15 cellular contexts compared by ENCODE assay signal in the genomic region with DNA sequence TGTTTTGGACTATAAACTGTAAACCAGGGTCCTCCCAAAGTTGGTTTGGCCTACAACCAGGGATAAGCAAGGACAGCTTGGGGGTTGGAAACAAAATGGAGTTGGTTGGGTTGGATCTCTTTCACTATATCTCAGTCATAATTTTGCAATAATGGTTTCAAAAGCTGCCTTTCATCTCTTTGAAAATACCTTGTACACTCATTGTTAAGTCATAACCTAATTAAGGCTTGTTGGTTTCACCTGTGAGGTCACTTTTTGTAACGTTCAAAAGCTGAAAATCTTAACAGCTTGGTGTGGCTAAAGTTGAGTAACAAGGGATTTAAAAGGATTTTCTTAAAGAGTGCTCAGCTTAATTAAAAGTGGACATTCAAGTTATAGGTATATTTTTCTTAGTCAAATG.
DNase-seq lines count a peak whose midpoint lies in the region; ATAC-seq and TF ChIP-seq lines count a peak whose summit lies in the region.
"Had no signal": no experiment of that assay in that cellular context is flagged by ENCODE, and none has a peak within 500 bp of the region (broad histone marks: within the 10 kb centered on the region; RNA-seq: fewer than 3 reads in every experiment).

No MANE protein-coding gene starts in this region.

- H3K9me2 ChIP-seq in OCI-LY7 (ENCODE audit: insufficient read depth, low read length): no peaks in the 10 kb centered on the region

- no peaks in the 10 kb centered on the region for H3K4me1 ChIP-seq in OCI-LY7 (ENCODE audit: insufficient read depth, low read length, poor library complexity, severe bottlenecking)

- H3K4me3 Mint-ChIP-seq in endothelial cell (ENCODE audit: unreplicated experiment): no peak overlapping the region
- H3K4me3 Mint-ChIP-seq: B cell; CD4-positive, alpha-beta T cell; HFFc6 had no signal

- POLR2A ChIA-PET in OCI-LY7 (lab: Charles Lee): interaction anchor here (0.7 kb wide), 1 partner anchor 79 kb away, joined by 5 read pairs; no protein-coding TSS in a partner anchor

- no peaks in the 10 kb centered on the region for H3K27me3 ChIP-seq in WERI-Rb-1 (ENCODE audit: insufficient read depth, low read depth, severe bottlenecking)

- H3K36me3 ChIP-seq in WERI-Rb-1 (no peaks in the 10 kb centered on the region), OCI-LY7 (ENCODE audit: insufficient read depth, low read length) (no peaks in the 10 kb centered on the region)

- H3K27me3 Mint-ChIP-seq in endothelial cell (ENCODE audit: unreplicated experiment): no peaks in the 10 kb centered on the region
- H3K27me3 Mint-ChIP-seq: B cell; CD4-positive, alpha-beta T cell had no signal

- peak; percentile 13 for DNase-seq in HT1080 (ENCODE audit: low read depth)
- no peak for DNase-seq in WERI-Rb-1
- peak; percentile 69 for DNase-seq in epithelial cell of prostate (ENCODE audit: low read depth, low spot score)
- DNase-seq in renal cortical epithelial cell (ENCODE audit: low read depth): peak; percentile 25
- no peak for DNase-seq in endothelial cell (ENCODE audit: low spot score)
- DNase-seq in OCI-LY7 (ENCODE audit: low spot score): no peak
- DNase-seq: 8988T; C1 segment of cervical spinal cord; Calu3; CD4-positive, alpha-beta T cell; DMS 273 treated with DMSO at 0.1 percent for 48 hours; HCEC 1CT; HFFc6 had no signal

- TF ChIP-seq CTCF in WERI-Rb-1 (IDR thresholded peaks at IDR 0.05; ENCODE audit: low read depth, low read length) (no peak), endothelial cell (IDR thresholded peaks at IDR 0.05; ENCODE audit: unreplicated experiment) (no peak), OCI-LY7 (conservative IDR thresholded peaks at IDR 0.05; ENCODE audit: low read length) (no peak)

- H3K27ac ChIP-seq in WERI-Rb-1 (peak overlapping the region; percentile 21; the same call in 1 of the 2 replicates), epithelial cell of prostate (peak overlapping the region; percentile 52), OCI-LY7 (ENCODE audit: low read depth, low read length, poor library complexity, severe bottlenecking) (no peak overlapping the region)

- H3K4me1 Mint-ChIP-seq in endothelial cell (ENCODE audit: unreplicated experiment): peaks cover 3% of the 10 kb centered on the region
- H3K4me1 Mint-ChIP-seq: B cell had no signal

- no peak overlapping the region for H2AFZ ChIP-seq in OCI-LY7 (ENCODE audit: low read length)

- no peaks in the 10 kb centered on the region for H3K9me3 ChIP-seq in WERI-Rb-1 (ENCODE audit: severe bottlenecking)
- no peaks in the 10 kb centered on the region for H3K9me3 ChIP-seq in OCI-LY7 (ENCODE audit: low read length)

- H3K4me3 ChIP-seq in WERI-Rb-1 (ENCODE audit: low read depth, low read length) (no peak overlapping the region), OCI-LY7 (ENCODE audit: low read depth, low read length, poor library complexity, severe bottlenecking) (no peak overlapping the region)

- CTCF ChIA-PET in OCI-LY7 (lab: Charles Lee; ENCODE audit: unreplicated experiment): no interaction called here

- no peaks in the 10 kb centered on the region for H3K79me2 ChIP-seq in OCI-LY7 (ENCODE audit: insufficient read depth, low read depth, low read length)

- intact Hi-C loops in OCI-LY7 (cut with micrococcal nuclease; ENCODE audit: unreplicated experiment): no loop called here

- no peak overlapping the region for H3K4me2 ChIP-seq in OCI-LY7 (ENCODE audit: low read length)

- H4K20me1 ChIP-seq in OCI-LY7 (ENCODE audit: insufficient read depth, low read length): no peaks in the 10 kb centered on the region

- H3K9me3 Mint-ChIP-seq in endothelial cell (ENCODE audit: unreplicated experiment): peaks cover 8% of the 10 kb centered on the region
- H3K9me3 Mint-ChIP-seq: HFFc6 had no signal

- no peaks in the 10 kb centered on the region for H3K36me3 Mint-ChIP-seq in endothelial cell (ENCODE audit: low read depth, unreplicated experiment)

- H3K27ac Mint-ChIP-seq in endothelial cell (ENCODE audit: unreplicated experiment): no peak overlapping the region
- H3K27ac Mint-ChIP-seq: B cell; CD4-positive, alpha-beta T cell; HFFc6 had no signal

- ATAC-seq in HG02884 (IDR thresholded peaks at IDR 0.05; ENCODE audit: unreplicated experiment): no peak

- no TSS peak for BruUV-seq in OCI-LY7 (replicated peaks; lab: Mats Ljungman, UMichigan)

Comparison
In these comparisons a context has a peak if more than half of its experiments do, and no peak if none do; other contexts are left out.
1. DNase-seq: peak in HT1080 (single experiment), epithelial cell of prostate (single experiment) and renal cortical epithelial cell (single experiment); none in WERI-Rb-1 (single experiment), endothelial cell (single experiment) and OCI-LY7 (single experiment).